Comparison of ENCODE assay signal across 1 cellular context in genomic region chr1:191508239-191508638, GRCh38.
TF ChIP-seq lines count a peak whose summit lies in the region.

No MANE protein-coding gene starts in this region.

TF ChIP-seq in GM23338, 12 proteins besides CTCF, POLR2A, EP300 and RAD21:
- no peak for TF ChIP-seq ZNF114 (CRISPR knock-in tag; IDR thresholded peaks at IDR 0.05)
- no peak for TF ChIP-seq EZH2phosphoT487 (IDR thresholded peaks at IDR 0.05; ENCODE audit: unreplicated experiment)
- TF ChIP-seq ETS1 (IDR thresholded peaks at IDR 0.05), result no peak
